18 cellular contexts compared by ENCODE assay signal in genomic region chr10:13989616-13990015, GRCh38.
A peak's percentile ranks its signal among the peaks of the same experiment; 100 is the strongest.
DNase-seq lines count a peak whose midpoint lies in the region; ATAC-seq and TF ChIP-seq lines count a peak whose summit lies in the region.
"Had no signal": no experiment of that assay in that cellular context is flagged by ENCODE, and none has a peak within 500 bp of the region (broad histone marks: within the 10 kb centered on the region; RNA-seq: fewer than 3 reads in every experiment).

No MANE protein-coding gene starts in this region.

- no peak overlapping the region for H3K27ac ChIP-seq in IMR-90 (ENCODE audit: insufficient read depth, low read length)
- peak overlapping the region in 1 of 2 donors; percentile 79 for H3K27ac ChIP-seq in coronary artery
- H3K27ac ChIP-seq in mesodermal cell (ENCODE audit: low read depth, low read length, severe bottlenecking) = peak overlapping the region; percentile 73
- peak overlapping the region; percentile 49 for H3K27ac ChIP-seq in stomach smooth muscle (ENCODE audit: low read length)
- H3K27ac ChIP-seq: RWPE1 had no signal

- peak overlapping the region; percentile 29; the same call in 1 of the 2 replicates for H4K5ac ChIP-seq in IMR-90 (ENCODE audit: low read depth, low read length)

- in situ Hi-C loops in IMR-90 (cut with MboI; ENCODE audit: low sequenced_read_pairs) = no loop called here
- in situ Hi-C loops in GM13977 (cut with MboI; ENCODE audit: low pct_unique_long_range_greater_than_20kb, low sequenced_read_pairs, unreplicated experiment) = no loop called here
- in situ Hi-C loops in HAP-1 (cut with MboI; ENCODE audit: low sequenced_read_pairs) = no loop called here

- TF ChIP-seq RAD21 in IMR-90 (IDR thresholded peaks at IDR 0.05; ENCODE audit: low read length) = no peak

- intact Hi-C loops in IMR-90 (cut with micrococcal nuclease) = no loop called here
- intact Hi-C loops in head of caudate nucleus (cut with DNase I) = no loop called here

- peak overlapping the region; percentile 89; the same call in 1 of the 2 replicates for H4K91ac ChIP-seq in IMR-90 (ENCODE audit: insufficient read depth, low read depth, low read length)

- no peak overlapping the region for H3K9ac ChIP-seq in IMR-90 (ENCODE audit: low read depth, low read length)
- no peak overlapping the region for H3K9ac ChIP-seq in stomach smooth muscle (ENCODE audit: low read length in 2 of 2)

- peaks cover 35% of the 10 kb centered on the region for H3K4me1 ChIP-seq in IMR-90 (ENCODE audit: control insufficient read depth, insufficient read depth, low read length)
- peaks cover 29% of the 10 kb centered on the region for H3K4me1 ChIP-seq in mesodermal cell (ENCODE audit: control insufficient read depth, insufficient read depth, low read length, poor library complexity, severe bottlenecking)
- peaks cover 18% of the 10 kb centered on the region for H3K4me1 ChIP-seq in stomach smooth muscle (ENCODE audit: control insufficient read depth, insufficient read depth, low read length)
- H3K4me1 ChIP-seq in HAP-1 = no peaks in the 10 kb centered on the region

- no peak overlapping the region for H2BK5ac ChIP-seq in IMR-90 (ENCODE audit: low read depth, low read length, poor library complexity, severe bottlenecking)

- H3K36me3 ChIP-seq in IMR-90 (ENCODE audit: control insufficient read depth, insufficient read depth, low read length) (no peaks in the 10 kb centered on the region), mesodermal cell (ENCODE audit: control insufficient read depth, insufficient read depth, low read length) (no peaks in the 10 kb centered on the region), stomach smooth muscle (ENCODE audit: control insufficient read depth in 2 of 2, insufficient read depth in 2 of 2, low read length in 2 of 2) (no peaks in the 10 kb centered on the region), HAP-1 (replicated peaks) (no peaks in the 10 kb centered on the region)

- no peaks in the 10 kb centered on the region for H4K20me1 ChIP-seq in IMR-90 (ENCODE audit: insufficient read depth, low read length)

- peak overlapping the region; percentile 43 for H3K18ac ChIP-seq in IMR-90 (ENCODE audit: low read depth, low read length)

- H3K9me1 ChIP-seq in IMR-90 (ENCODE audit: insufficient read depth, low read length) = peaks cover 28% of the 10 kb centered on the region

- peak overlapping the region; percentile 93 for H2BK20ac ChIP-seq in IMR-90 (ENCODE audit: low read depth, low read length)

- POLR2A ChIA-PET in IMR-90 (lab: Charles Lee; ENCODE audit: unreplicated experiment) = no interaction called here

- no TSS peak for BruUV-seq in IMR-90 (replicated peaks; lab: Mats Ljungman, UMichigan)

- H3K23ac ChIP-seq in IMR-90 (ENCODE audit: low read depth, low read length) = peak overlapping the region; percentile 75; the same call in 1 of the 2 replicates

- no peak overlapping the region for H3K4me2 ChIP-seq in IMR-90 (ENCODE audit: low read depth, low read length)

- H2AK5ac ChIP-seq in IMR-90 (ENCODE audit: low read depth, low read length) = peak overlapping the region; percentile 11

- H3K27me3 ChIP-seq in IMR-90 (ENCODE audit: control insufficient read depth, insufficient read depth, low read length) = no peaks in the 10 kb centered on the region
- no peaks in the 10 kb centered on the region for H3K27me3 ChIP-seq in stomach smooth muscle (ENCODE audit: control insufficient read depth in 1 of 2, insufficient read depth in 2 of 2, low read length in 2 of 2)
- no peaks in the 10 kb centered on the region for H3K27me3 ChIP-seq in HAP-1 (ENCODE audit: low read depth)

- peak overlapping the region; percentile 44 to 84; a peak in 2 of 4 replicates for H4K8ac ChIP-seq in IMR-90 (ENCODE audit: low read depth in 2 of 2, low read length in 2 of 2)

- H3K56ac ChIP-seq in IMR-90 (ENCODE audit: extremely low read depth, insufficient read depth, low read length) = no peak overlapping the region

- H2AFZ ChIP-seq in IMR-90 (replicated peaks; ENCODE audit: low read length, poor library complexity) = no peak overlapping the region

- CTCF ChIA-PET in IMR-90 (lab: Yijun Ruan, JAX) = no interaction called here

- TF ChIP-seq CTCF in IMR-90 (conservative IDR thresholded peaks at IDR 0.05; ENCODE audit: low read depth, low read length) (no peak), coronary artery (IDR thresholded peaks at IDR 0.05) (no peak), GM13977 (IDR thresholded peaks at IDR 0.05; ENCODE audit: extremely low read depth, insufficient read depth, missing control alignments) (no peak)

- DNase-seq in IMR-90 = no peak
- DNase-seq in coronary artery (ENCODE audit: low spot score) = peak; percentile 4
- no peak for DNase-seq in GM13977 (ENCODE audit: low spot score)
- DNase-seq in head of caudate nucleus = no peak
- DNase-seq in HAP-1 (ENCODE audit: low spot score in 2 of 2) = no peak
- DNase-seq in DMS53 (lab: John Stamatoyannopoulos, UW) = no peak
- DNase-seq: AML-193; amniotic stem cell; Caco-2; Kasumi-1; NCI-H1436; stimulated activated CD4-positive, alpha-beta T cell treated with anti-CD3 and anti-CD28 coated beads, Interleukin-15, amount 100 ng/mL, for 24 hours; stimulated activated naive CD8-positive, alpha-beta T cell treated with anti-CD3 and anti-CD28 coated beads, Interleukin-15, Interleukin-2, amounts not matched to agents 100 U/mL and 50 U/mL, for 24 hours; T-cell had no signal

- dilution Hi-C loops in IMR-90 (cut with HindIII; ENCODE audit: low sequenced_read_pairs, unreplicated experiment) = no loop called here

- H2BK120ac ChIP-seq in IMR-90 (ENCODE audit: low read depth, low read length) = peak overlapping the region; percentile 95

- no CpG with 5 or more reads among the region's 2 CpGs for WGBS in IMR-90 (ENCODE audit: extremely low coverage in 2 of 2, insufficient read length in 1 of 2), 2 experiments
- WGBS in mesodermal cell (ENCODE audit: insufficient coverage in 2 of 2), 2 experiments = 78 to 80% methylated on average over 2 of the region's 2 CpGs

- H3K9me3 ChIP-seq in IMR-90 (ENCODE audit: control insufficient read depth, insufficient read depth, low read length) (no peaks in the 10 kb centered on the region), mesodermal cell (ENCODE audit: control insufficient read depth, low read length) (no peaks in the 10 kb centered on the region), stomach smooth muscle (ENCODE audit: control insufficient read depth in 2 of 2, low read length in 2 of 2) (no peaks in the 10 kb centered on the region), HAP-1 (no peaks in the 10 kb centered on the region)
- H3K9me3 ChIP-seq: Caco-2 had no signal

- no peak overlapping the region for H2AK9ac ChIP-seq in IMR-90 (replicated peaks; ENCODE audit: low read depth, low read length, poor library complexity)

- peaks cover 4 to 49% of the 10 kb centered on the region in 2 experiments; a peak in 2 of 4 replicates for H3K79me1 ChIP-seq in IMR-90 (ENCODE audit: low read depth in 1 of 2, low read length in 2 of 2)

- H3K14ac ChIP-seq in IMR-90 (replicated peaks; ENCODE audit: low read depth, low read length) = peak overlapping the region; percentile 91; the same call in 1 of the 2 replicates

- no peak for TF ChIP-seq POLR2A in IMR-90 (IDR thresholded peaks at IDR 0.05; ENCODE audit: low read depth, low read length)

- ATAC-seq in IMR-90 (ENCODE audit: low read depth) = no peak
- ATAC-seq: activated T-helper 17 cell treated with anti-CD3 and anti-CD28 coated beads, Interleukin-2, amount 50 U/mL, for 72 hours; stimulated activated naive CD8-positive, alpha-beta T cell treated with anti-CD3 and anti-CD28 coated beads, Interleukin-15, Interleukin-2, amounts not matched to agents 100 U/mL and 50 U/mL, for 24 hours; T-cell had no signal

- peak overlapping the region; percentile 94 for H3K4ac ChIP-seq in IMR-90 (ENCODE audit: low read depth, low read length)

- peak overlapping the region; percentile 94; the same call in 2 of the 3 replicates for H2BK15ac ChIP-seq in IMR-90 (ENCODE audit: low read depth, low read length)

- H3K4me3 ChIP-seq in IMR-90 (ENCODE audit: insufficient read depth, low read depth, low read length) (no peak overlapping the region), coronary artery (no peak overlapping the region), mesodermal cell (ENCODE audit: extremely low read depth, insufficient read depth, low read length, poor library complexity, severe bottlenecking) (no peak overlapping the region), stomach smooth muscle (ENCODE audit: low read length in 2 of 2) (no peak overlapping the region), HAP-1 (no peak overlapping the region)

TF ChIP-seq in IMR-90, 13 proteins besides CTCF, POLR2A, EP300 and RAD21:
- no peak for TF ChIP-seq FOS (IDR thresholded peaks at IDR 0.05; ENCODE audit: low read depth, low read length)
